ENCODE assay signal across 8 cellular contexts in the genomic region with DNA sequence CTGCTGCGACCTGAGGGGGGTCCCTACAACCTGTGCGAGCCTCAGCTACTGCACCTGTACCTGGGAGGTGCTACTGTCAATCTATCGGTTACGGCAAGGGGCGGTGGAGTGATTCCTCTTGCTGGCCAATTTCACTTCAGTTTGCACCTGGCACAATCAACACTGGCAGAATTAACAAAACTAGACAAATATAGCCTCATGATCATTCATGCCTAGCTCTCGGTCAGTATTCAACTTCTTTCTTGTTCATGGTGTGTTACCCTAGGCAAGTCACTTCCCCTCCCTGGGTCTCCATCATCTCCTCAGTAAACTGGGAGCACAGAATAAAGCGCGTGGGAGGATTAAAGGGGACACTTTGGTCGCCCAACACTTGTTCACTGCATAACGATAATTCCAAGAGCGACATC. TPM values are rescaled to one million over a fixed set of nuclear protein-coding genes. Genes with fewer than 3 reads are reported as not detected.
DNase-seq lines count a peak whose midpoint lies in the region; ATAC-seq, FAIRE-seq and TF ChIP-seq lines count a peak whose summit lies in the region.

No MANE protein-coding gene starts in this region.

- no peak for DNase-seq in activated CD8-positive, alpha-beta T cell treated with anti-CD3 and anti-CD28 coated beads, Interleukin-2, amount 10 ng/mL, durations not matched to agents 7 days and 5 days
- DNase-seq in keratinocyte (ENCODE audit: low read depth, low spot score) (no peak), thoracic aorta (ENCODE audit: low spot score) (no peak), NCI-H82 (lab: John Stamatoyannopoulos, UW) (no peak), HuH-7.5 (ENCODE audit: low spot score) (no peak), GM10266 (ENCODE audit: extremely low spot score) (no peak)

- H3K9ac ChIP-seq in keratinocyte (ENCODE audit: control insufficient read depth, extremely low read depth, insufficient read depth, low read length): peak overlapping the region; percentile 91

- H3K4me3 Mint-ChIP-seq in activated CD8-positive, alpha-beta T cell treated with anti-CD3 and anti-CD28 coated beads, Interleukin-2, amount 10 ng/mL, durations not matched to agents 7 days and 5 days: peak overlapping the region; percentile 100

- H2AFZ ChIP-seq in keratinocyte (ENCODE audit: control insufficient read depth, low read length): peak overlapping the region; percentile 98

- H3K36me3 Mint-ChIP-seq in activated CD8-positive, alpha-beta T cell treated with anti-CD3 and anti-CD28 coated beads, Interleukin-2, amount 10 ng/mL, durations not matched to agents 7 days and 5 days (ENCODE audit: low read depth): peaks cover 72% of the 10 kb centered on the region

- no peak for TF ChIP-seq CTCF in 22Rv1 (IDR thresholded peaks at IDR 0.05)
- TF ChIP-seq CTCF in keratinocyte (optimal IDR thresholded peaks at IDR 0.05 in 1 of 3, IDR thresholded peaks at IDR 0.05 in 1 of 3, conservative IDR thresholded peaks at IDR 0.05 in 1 of 3; ENCODE audit: extremely low read depth in 1 of 3, insufficient read depth in 2 of 3, low read length in 3 of 3): no peak
- TF ChIP-seq CTCF in thoracic aorta (IDR thresholded peaks at IDR 0.05): no peak
- TF ChIP-seq CTCF in GM10266 (IDR thresholded peaks at IDR 0.05; ENCODE audit: control insufficient read depth, insufficient read depth, low read depth, missing control alignments): no peak

- H3K4me3 ChIP-seq in keratinocyte (ENCODE audit: control insufficient read depth in 2 of 3, extremely low read depth in 1 of 3, insufficient read depth in 2 of 3, low read depth in 1 of 3, low read length in 3 of 3) (peak overlapping the region; percentile 86 to 94 (median 90)), thoracic aorta (peak overlapping the region; percentile 90)

- ATAC-seq in GM21528 (IDR thresholded peaks at IDR 0.05; ENCODE audit: low FRiP score, unreplicated experiment) (peak; percentile 0), thoracic aorta (ENCODE audit: insufficient number of reproducible peaks, low FRiP score, low read depth) (peak; percentile 1)
- no peak for ATAC-seq in activated CD8-positive, alpha-beta T cell treated with anti-CD3 and anti-CD28 coated beads, Interleukin-2, amount 10 ng/mL, durations not matched to agents 7 days and 5 days

- H3K27ac ChIP-seq in 22Rv1 (peak overlapping the region; percentile 77), keratinocyte (ENCODE audit: control insufficient read depth, insufficient read depth, low read length) (peak overlapping the region; percentile 82), thoracic aorta (peak overlapping the region; percentile 70 to 71)

- H3K79me2 ChIP-seq in keratinocyte (ENCODE audit: control insufficient read depth, insufficient read depth, low read length): peaks cover 66% of the 10 kb centered on the region

- H4K20me1 ChIP-seq in keratinocyte (ENCODE audit: control insufficient read depth, extremely low read depth, insufficient read depth, low read length): peaks cover 4% of the 10 kb centered on the region

- peaks cover 65% of the 10 kb centered on the region for H3K4me1 Mint-ChIP-seq in activated CD8-positive, alpha-beta T cell treated with anti-CD3 and anti-CD28 coated beads, Interleukin-2, amount 10 ng/mL, durations not matched to agents 7 days and 5 days (ENCODE audit: low read depth)

- H3K9me1 ChIP-seq in keratinocyte (ENCODE audit: control insufficient read depth, extremely low read depth, insufficient read depth, low read length): no peaks in the 10 kb centered on the region

- H3K4me2 ChIP-seq in keratinocyte (ENCODE audit: control insufficient read depth, extremely low read depth, insufficient read depth, low read depth, low read length): peak overlapping the region; percentile 95

- CTCF ChIA-PET in activated CD8-positive, alpha-beta T cell treated with anti-CD3 and anti-CD28 coated beads, Interleukin-2, amount 10 ng/mL, durations not matched to agents 7 days and 5 days (lab: Charles Lee): interaction anchor here (0.7 to 1.1 kb wide), 2 partner anchors 9 to 58 kb away, joined by 3 read pairs; no protein-coding TSS in a partner anchor

- H3K27ac Mint-ChIP-seq in activated CD8-positive, alpha-beta T cell treated with anti-CD3 and anti-CD28 coated beads, Interleukin-2, amount 10 ng/mL, durations not matched to agents 7 days and 5 days: peak overlapping the region; percentile 96

- H3K36me3 ChIP-seq in keratinocyte (ENCODE audit: control insufficient read depth in 2 of 2, extremely low read depth in 1 of 2, insufficient read depth in 2 of 2, low read length in 2 of 2) (peaks cover 2 to 8% of the 10 kb centered on the region in 2 experiments), thoracic aorta (no peaks in the 10 kb centered on the region)

- no peaks in the 10 kb centered on the region for H3K27me3 Mint-ChIP-seq in activated CD8-positive, alpha-beta T cell treated with anti-CD3 and anti-CD28 coated beads, Interleukin-2, amount 10 ng/mL, durations not matched to agents 7 days and 5 days (ENCODE audit: low read depth)

- H3K9me3 Mint-ChIP-seq in activated CD8-positive, alpha-beta T cell treated with anti-CD3 and anti-CD28 coated beads, Interleukin-2, amount 10 ng/mL, durations not matched to agents 7 days and 5 days (ENCODE audit: insufficient read depth): no peaks in the 10 kb centered on the region

- FAIRE-seq in keratinocyte (lab: Jason Lieb, UNC): no peak

- H3K4me1 ChIP-seq in keratinocyte (ENCODE audit: control insufficient read depth, extremely low read depth, insufficient read depth, low read length): peaks cover 36% of the 10 kb centered on the region
- peaks cover 31 to 38% of the 10 kb centered on the region in 2 donors for H3K4me1 ChIP-seq in thoracic aorta (ENCODE audit: control insufficient read depth in 1 of 2, low read depth in 2 of 2)

- dilution Hi-C loops in keratinocyte (cut with MboI; ENCODE audit: extremely low pct_ligation_motif_present, low sequenced_read_pairs): no loop called here

- no peaks in the 10 kb centered on the region for H3K9me3 ChIP-seq in keratinocyte (ENCODE audit: control insufficient read depth, low read depth, low read length)
- no peaks in the 10 kb centered on the region for H3K9me3 ChIP-seq in thoracic aorta

- POLR2A ChIA-PET in activated CD8-positive, alpha-beta T cell treated with anti-CD3 and anti-CD28 coated beads, Interleukin-2, amount 10 ng/mL, durations not matched to agents 7 days and 5 days (lab: Charles Lee): interaction anchor here (0.6 to 2.6 kb wide), 5 partner anchors 10 to 349 kb away, joined by 3 to 20 read pairs (median 8); a partner anchor contains a TSS

- H3K27me3 ChIP-seq in keratinocyte (ENCODE audit: control insufficient read depth, extremely low read depth, insufficient read depth, low read length) (no peaks in the 10 kb centered on the region), thoracic aorta (replicated peaks; ENCODE audit: insufficient read depth) (no peaks in the 10 kb centered on the region)

RNA-seq across cellular contexts. Expression of a gene that starts 0.6 kb away (rescaled TPM):
- 10 to 100 TPM; 66.0 to 66.7 TPM for total RNA-seq in activated CD8-positive, alpha-beta T cell treated with anti-CD3 and anti-CD28 coated beads, Interleukin-2, amount 10 ng/mL, durations not matched to agents 7 days and 5 days
- polyA plus RNA-seq in keratinocyte: 4.1 to 8.8 TPM (median 8.1 TPM) in 3 replicates
- 3.3 TPM for polyA plus RNA-seq in keratinocyte (2011; ENCODE audit: low read depth)
- 3.1 and 3.8 TPM in 2 replicates for polyA plus RNA-seq in keratinocyte (2011; cell fraction: cytosol; rRNA removed)
- 3.3 and 3.7 TPM in 2 replicates for polyA plus RNA-seq in keratinocyte (2011; cell fraction: nucleus; rRNA removed)
- 1.8 and 7.7 TPM in 2 replicates for polyA plus RNA-seq in keratinocyte (2012; ENCODE audit: low replicate concordance)
- polyA minus RNA-seq in keratinocyte: 0.89 to 3.2 TPM (median 2.8 TPM) in 3 replicates
- 4.2 TPM for polyA minus RNA-seq in keratinocyte (2011; cell fraction: cytosol; rRNA and poly(A)+ RNA removed)
- 0.47 and 1.1 TPM in 2 replicates for polyA minus RNA-seq in keratinocyte (2011; cell fraction: nucleus; rRNA and poly(A)+ RNA removed)
- total RNA-seq in thoracic aorta: 10 to 100 TPM in 1 of 2 donors, 1 to 10 TPM in 1; 2.2 to 11.3 TPM

RNA-seq across cellular contexts. Expression of a gene that starts 0.9 kb away (rescaled TPM):
- 100 to 1,000 TPM; 276 to 280 TPM for total RNA-seq in activated CD8-positive, alpha-beta T cell treated with anti-CD3 and anti-CD28 coated beads, Interleukin-2, amount 10 ng/mL, durations not matched to agents 7 days and 5 days
- 14.3 to 17.9 TPM (median 14.4 TPM) in 3 replicates for polyA plus RNA-seq in keratinocyte
- 40.3 TPM for polyA plus RNA-seq in keratinocyte (2011; ENCODE audit: low read depth)
- 9.3 and 14.6 TPM in 2 replicates for polyA plus RNA-seq in keratinocyte (2011; cell fraction: cytosol; rRNA removed)
- polyA plus RNA-seq in keratinocyte (2011; cell fraction: nucleus; rRNA removed): 49.5 and 62.1 TPM in 2 replicates
- 17.6 and 29.5 TPM in 2 replicates for polyA plus RNA-seq in keratinocyte (2012; ENCODE audit: low replicate concordance)
- polyA minus RNA-seq in keratinocyte: 34.1 to 67.6 TPM (median 42.6 TPM) in 3 replicates
- 48.5 TPM for polyA minus RNA-seq in keratinocyte (2011; cell fraction: cytosol; rRNA and poly(A)+ RNA removed)
- 45.9 and 52.1 TPM in 2 replicates for polyA minus RNA-seq in keratinocyte (2011; cell fraction: nucleus; rRNA and poly(A)+ RNA removed)
- 100 to 1,000 TPM; 229 to 257 TPM for total RNA-seq in thoracic aorta

RNA-seq across cellular contexts. Expression of a gene that starts 48.0 kb away (rescaled TPM):
- under 1 TPM; 0.11 to 0.13 TPM for total RNA-seq in activated CD8-positive, alpha-beta T cell treated with anti-CD3 and anti-CD28 coated beads, Interleukin-2, amount 10 ng/mL, durations not matched to agents 7 days and 5 days
- polyA plus RNA-seq in keratinocyte: 0.35 to 1.3 TPM (median 0.38 TPM) in 3 replicates
- 0.42 TPM for polyA plus RNA-seq in keratinocyte (2011; ENCODE audit: low read depth)
- polyA plus RNA-seq in keratinocyte (2011; cell fraction: cytosol; rRNA removed): 0.40 TPM in 2 replicates
- polyA plus RNA-seq in keratinocyte (2011; cell fraction: nucleus; rRNA removed): 1.4 and 2.1 TPM in 2 replicates
- polyA plus RNA-seq in keratinocyte (2012; ENCODE audit: low replicate concordance): 0.37 and 0.54 TPM in 2 replicates
- polyA minus RNA-seq in keratinocyte: 0.53 to 3.2 TPM (median 0.77 TPM) in 3 replicates
- not detected for polyA minus RNA-seq in keratinocyte (2011; cell fraction: cytosol; rRNA and poly(A)+ RNA removed)
- 1.3 and 1.4 TPM in 2 replicates for polyA minus RNA-seq in keratinocyte (2011; cell fraction: nucleus; rRNA and poly(A)+ RNA removed)
- 10 to 100 TPM; 27.3 to 36.4 TPM for total RNA-seq in thoracic aorta

Comparison
In these comparisons a context has a peak if more than half of its experiments do, and no peak if none do; other contexts are left out.
1. RNA of a gene that starts 0.6 kb away (total RNA-seq): 66.0 to 66.7 TPM in activated CD8-positive, alpha-beta T cell treated with anti-CD3 and anti-CD28 coated beads, Interleukin-2, amount 10 ng/mL, durations not matched to agents 7 days and 5 days; 2.2 to 11.3 TPM in thoracic aorta; every median in the first group is over 4 times any median in the second.
2. RNA of a gene that starts 48.0 kb away (total RNA-seq): 27.3 to 36.4 TPM in thoracic aorta; 0.11 to 0.13 TPM in activated CD8-positive, alpha-beta T cell treated with anti-CD3 and anti-CD28 coated beads, Interleukin-2, amount 10 ng/mL, durations not matched to agents 7 days and 5 days; every median in the first group is over 10 times any median in the second.
3. Peak in every context shown above with its lines, with median percentiles within 50 percentile points of each other: H3K27ac ChIP-seq.